14 cellular contexts compared by ENCODE assay signal in genomic region chr3:62493116-62493801, GRCh38.
DNase-seq lines count a peak whose midpoint lies in the region; ATAC-seq, FAIRE-seq and TF ChIP-seq lines count a peak whose summit lies in the region.
"Had no signal": no experiment of that assay in that cellular context is flagged by ENCODE, and none has a peak within 500 bp of the region (broad histone marks: within the 10 kb centered on the region; RNA-seq: fewer than 3 reads in every experiment).

No MANE protein-coding gene starts in this region.

- H3K4me1 ChIP-seq in kidney (ENCODE audit: control insufficient read depth in 1 of 2, insufficient read depth in 1 of 2, low read depth in 1 of 2, low read length in 2 of 2) = no peaks in the 10 kb centered on the region
- H3K4me1 ChIP-seq: testis had no signal

- H3K4me1 Mint-ChIP-seq in neural crest cell = no peaks in the 10 kb centered on the region
- no peaks in the 10 kb centered on the region for H3K4me1 Mint-ChIP-seq in stimulated activated memory B cell treated with anti-CD40 and anti-IgM and Interleukin-4, amounts not matched to agents 10 μg/mL and 1 μg/mL and 100 μg/mL, for 72 hours
- H3K4me1 Mint-ChIP-seq: naive B cell, T-helper 17 cell had no signal

- no peaks in the 10 kb centered on the region for H3K36me3 ChIP-seq in kidney (ENCODE audit: control insufficient read depth in 1 of 2, insufficient read depth in 2 of 2, low read length in 2 of 2)

- in situ Hi-C loops in KBM-7 (cut with MboI; ENCODE audit: low pct_unique_long_range_greater_than_20kb, low sequenced_read_pairs) = no loop called here

- TF ChIP-seq CTCF in GM12864 (IDR thresholded peaks at IDR 0.05; ENCODE audit: low read depth, low read length, missing control alignments) (peak; percentile 47), cardiac fibroblast (IDR thresholded peaks at IDR 0.05; ENCODE audit: low read depth, low read length) (peak; percentile 27), neural crest cell (conservative IDR thresholded peaks at IDR 0.05) (peak; percentile 45), kidney (IDR thresholded peaks at IDR 0.05; ENCODE audit: borderline replicate concordance, extremely low read depth, insufficient read depth) (no peak)

- no peak overlapping the region for H3K27ac ChIP-seq in kidney (ENCODE audit: low read depth in 2 of 2, low read length in 2 of 2)
- H3K27ac ChIP-seq: testis had no signal

- no peak overlapping the region for H3K9ac ChIP-seq in kidney (ENCODE audit: low read length in 2 of 2)

- H3K27ac Mint-ChIP-seq in neural crest cell (ENCODE audit: unreplicated experiment) = no peak overlapping the region
- no peak overlapping the region for H3K27ac Mint-ChIP-seq in stimulated activated memory B cell treated with anti-CD40 and anti-IgM and Interleukin-4, amounts not matched to agents 10 μg/mL and 1 μg/mL and 100 μg/mL, for 72 hours
- H3K27ac Mint-ChIP-seq: activated CD4-positive, alpha-beta memory T cell treated with anti-CD3 and anti-CD28 coated beads for 36 hours; naive B cell; T-helper 17 cell had no signal

- DNase-seq in GM12864 (ENCODE audit: low read depth) = no peak
- DNase-seq in KBM-7 = peak; percentile 2
- peak in 1 of 2 donors; percentile 3 for DNase-seq in cardiac fibroblast (ENCODE audit: low read depth in 2 of 2)
- DNase-seq in neural crest cell (ENCODE audit: low read depth, low spot score) = no peak
- DNase-seq in kidney = no peak
- DNase-seq: activated CD4-positive, alpha-beta memory T cell treated with anti-CD3 and anti-CD28 coated beads for 36 hours; activated effector memory CD4-positive, alpha-beta T cell treated with anti-CD3 and anti-CD28 coated beads, Interleukin-2, amount 50 U/mL, for 16 hours; DMS53; islet precursor cell; naive B cell; T-helper 17 cell; testis had no signal

- H3K27me3 Mint-ChIP-seq in neural crest cell (ENCODE audit: low read depth) = no peaks in the 10 kb centered on the region
- no peaks in the 10 kb centered on the region for H3K27me3 Mint-ChIP-seq in stimulated activated memory B cell treated with anti-CD40 and anti-IgM and Interleukin-4, amounts not matched to agents 10 μg/mL and 1 μg/mL and 100 μg/mL, for 72 hours
- H3K27me3 Mint-ChIP-seq: activated CD4-positive, alpha-beta memory T cell treated with anti-CD3 and anti-CD28 coated beads for 36 hours; naive B cell; T-helper 17 cell had no signal

- H3K4me3 Mint-ChIP-seq in neural crest cell = no peak overlapping the region
- H3K4me3 Mint-ChIP-seq in stimulated activated memory B cell treated with anti-CD40 and anti-IgM and Interleukin-4, amounts not matched to agents 10 μg/mL and 1 μg/mL and 100 μg/mL, for 72 hours = no peak overlapping the region
- H3K4me3 Mint-ChIP-seq: activated CD4-positive, alpha-beta memory T cell treated with anti-CD3 and anti-CD28 coated beads for 36 hours; naive B cell; T-helper 17 cell had no signal

- intact Hi-C loops in kidney (cut with DNase I) = no loop called here

- H3K9me3 ChIP-seq in kidney (ENCODE audit: control insufficient read depth in 1 of 2, low read length in 2 of 2) = no peaks in the 10 kb centered on the region
- H3K9me3 ChIP-seq: testis had no signal

- H3K9me3 Mint-ChIP-seq in neural crest cell = no peaks in the 10 kb centered on the region
- H3K9me3 Mint-ChIP-seq in stimulated activated memory B cell treated with anti-CD40 and anti-IgM and Interleukin-4, amounts not matched to agents 10 μg/mL and 1 μg/mL and 100 μg/mL, for 72 hours = no peaks in the 10 kb centered on the region
- H3K9me3 Mint-ChIP-seq: activated CD4-positive, alpha-beta memory T cell treated with anti-CD3 and anti-CD28 coated beads for 36 hours had no signal

- H3K36me3 Mint-ChIP-seq in neural crest cell (ENCODE audit: low read depth) = no peaks in the 10 kb centered on the region
- no peaks in the 10 kb centered on the region for H3K36me3 Mint-ChIP-seq in stimulated activated memory B cell treated with anti-CD40 and anti-IgM and Interleukin-4, amounts not matched to agents 10 μg/mL and 1 μg/mL and 100 μg/mL, for 72 hours
- H3K36me3 Mint-ChIP-seq: activated CD4-positive, alpha-beta memory T cell treated with anti-CD3 and anti-CD28 coated beads for 36 hours; naive B cell had no signal

- H3K4me3 ChIP-seq in GM12864 (ENCODE audit: low read depth, low read length) (no peak overlapping the region), cardiac fibroblast (replicated peaks in 1 of 2; ENCODE audit: low read depth in 2 of 2, low read length in 2 of 2) (no peak overlapping the region), kidney (ENCODE audit: low read length in 2 of 2) (no peak overlapping the region)
- H3K4me3 ChIP-seq: testis had no signal

- no peak for ATAC-seq in stimulated activated memory B cell treated with anti-CD40 and anti-IgM and Interleukin-4, amounts not matched to agents 10 μg/mL and 1 μg/mL and 100 μg/mL, for 72 hours
- no peak for ATAC-seq in HG03457 (IDR thresholded peaks at IDR 0.05; ENCODE audit: unreplicated experiment)
- ATAC-seq: T-helper 17 cell had no signal

- no peak for FAIRE-seq in kidney (lab: Jason Lieb, UNC)
